In the genomic region with DNA sequence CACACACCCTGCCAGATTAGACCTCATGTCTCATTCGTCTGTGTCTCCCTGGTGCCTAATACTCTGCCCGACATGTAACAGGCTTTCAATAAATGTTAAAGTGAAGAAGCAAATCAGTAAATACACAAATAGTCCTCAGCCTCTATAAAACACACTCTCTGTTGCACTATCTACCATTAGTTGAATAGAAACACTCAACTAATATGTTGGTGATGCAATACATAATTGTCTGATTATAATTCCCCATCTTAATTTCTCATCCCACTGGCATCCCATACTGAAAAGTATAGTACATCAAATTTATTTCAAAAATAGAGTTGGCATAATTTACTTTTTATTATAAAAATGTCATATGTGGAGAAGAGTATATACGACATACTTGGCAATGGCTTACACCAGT, we compare ENCODE assay signal across 8 cellular contexts.
"Had no signal": no experiment of that assay in that cellular context is flagged by ENCODE, and none has a peak within 500 bp of the region (broad histone marks: within the 10 kb centered on the region; RNA-seq: fewer than 3 reads in every experiment).

No MANE protein-coding gene starts in this region.

- FAIRE-seq: G401.6, GM12878, GM12891, GM12892, GM18507, GM19239 had no signal

- H3K4me3 ChIP-seq: GM12878 had no signal

- ATAC-seq: GM12878 had no signal

- DNase-seq: GDM1, GF-D8 had no signal
